ENCODE assay signal across 29 cellular contexts in genomic region chr13:29566206-29566605, GRCh38.
"Had no signal": no experiment of that assay in that cellular context is flagged by ENCODE, and none has a peak within 500 bp of the region (broad histone marks: within the 10 kb centered on the region; RNA-seq: fewer than 3 reads in every experiment).

No MANE protein-coding gene starts in this region.

- DNase-seq: activated B cell treated with CpG ODN at 0.5 μM for 24 hours; activated CD4-positive, alpha-beta memory T cell treated with anti-CD3 and anti-CD28 coated beads, Interleukin-2, amount 10 ng/mL, durations not matched to agents 7 days and 5 days; activated CD4-positive, alpha-beta T cell treated with anti-CD3 and anti-CD28 coated beads, Interleukin-2, amount 10 ng/mL, durations not matched to agents 24 days and 14 days; activated CD4-positive, alpha-beta T cell treated with anti-CD3 and anti-CD28 coated beads, Interleukin-2, amount 50 U/mL, for 4 hours; activated CD8-positive, alpha-beta memory T cell treated with anti-CD3 and anti-CD28 coated beads, Interleukin-2, amount 50 U/mL, for 48 hours; activated gamma-delta T cell; activated naive CD4-positive, alpha-beta T cell; activated naive CD4-positive, alpha-beta T cell treated with anti-CD3 and anti-CD28 coated beads, Interleukin-2, amount 10 ng/mL, durations not matched to agents 7 days and 5 days; activated naive CD8-positive, alpha-beta T cell treated with anti-CD3 and anti-CD28 coated beads, Interleukin-2, amount 10 ng/mL, durations not matched to agents 7 days and 5 days; brain microvascular endothelial cell; cortex of kidney; dermis blood vessel endothelial cell; effector CD4-positive, alpha-beta T cell; effector memory CD8-positive, alpha-beta T cell; erythroblast; foreskin melanocyte; heart right ventricle; T-helper 1 cell; T-helper 17 cell; T1000; WERI-Rb-1 had no signal

- H3K27me3 ChIP-seq: ascending aorta, brain microvascular endothelial cell, esophagus muscularis mucosa, gastroesophageal sphincter, heart right ventricle, hepatocyte had no signal

- H3K9me3 Mint-ChIP-seq: activated B cell treated with CpG ODN at 0.5 μM for 24 hours; activated CD4-positive, alpha-beta memory T cell treated with anti-CD3 and anti-CD28 coated beads, Interleukin-2, amount 10 ng/mL, durations not matched to agents 7 days and 5 days; activated CD4-positive, alpha-beta T cell treated with anti-CD3 and anti-CD28 coated beads, Interleukin-2, amount 10 ng/mL, durations not matched to agents 24 days and 14 days; activated naive CD4-positive, alpha-beta T cell treated with anti-CD3 and anti-CD28 coated beads, Interleukin-2, amount 10 ng/mL, durations not matched to agents 7 days and 5 days; activated naive CD4-positive, alpha-beta T cell treated with anti-CD3 and anti-CD28 coated beads, Interleukin-2, amount 50 U/mL, for 72 hours; activated naive CD8-positive, alpha-beta T cell treated with anti-CD3 and anti-CD28 coated beads, Interleukin-2, amount 10 ng/mL, durations not matched to agents 7 days and 5 days; central memory CD8-positive, alpha-beta T cell; effector memory CD8-positive, alpha-beta T cell; T-helper 2 cell treated with Interferon-gamma antibody and Interleukin-4, amounts not matched to agents 5 μg/mL and 100 μg/mL, for 36 hours had no signal

- H3K4me3 Mint-ChIP-seq: activated B cell treated with CpG ODN at 0.5 μM for 24 hours; activated CD4-positive, alpha-beta memory T cell treated with anti-CD3 and anti-CD28 coated beads, Interleukin-2, amount 10 ng/mL, durations not matched to agents 7 days and 5 days; activated CD4-positive, alpha-beta T cell treated with anti-CD3 and anti-CD28 coated beads, Interleukin-2, amount 10 ng/mL, durations not matched to agents 24 days and 14 days; activated naive CD4-positive, alpha-beta T cell treated with anti-CD3 and anti-CD28 coated beads, Interleukin-2, amount 10 ng/mL, durations not matched to agents 7 days and 5 days; activated naive CD8-positive, alpha-beta T cell treated with anti-CD3 and anti-CD28 coated beads, Interleukin-2, amount 10 ng/mL, durations not matched to agents 7 days and 5 days; central memory CD8-positive, alpha-beta T cell; effector memory CD8-positive, alpha-beta T cell; T-helper 17 cell; T-helper 2 cell treated with Interferon-gamma antibody and Interleukin-4, amounts not matched to agents 5 μg/mL and 100 μg/mL, for 36 hours had no signal

- ATAC-seq: activated CD4-positive, CD25-positive, alpha-beta regulatory T cell treated with anti-CD3 and anti-CD28 coated beads, Interleukin-2, amount 50 U/mL, for 24 hours; activated naive CD4-positive, alpha-beta T cell treated with anti-CD3 and anti-CD28 coated beads, Interleukin-2, amount 50 U/mL, for 72 hours; effector memory CD8-positive, alpha-beta T cell; gastroesophageal sphincter; heart right ventricle; T-helper 17 cell had no signal

- H3K27ac Mint-ChIP-seq: activated B cell treated with CpG ODN at 0.5 μM for 24 hours; activated CD4-positive, alpha-beta memory T cell treated with anti-CD3 and anti-CD28 coated beads, Interleukin-2, amount 10 ng/mL, durations not matched to agents 7 days and 5 days; activated CD4-positive, alpha-beta T cell treated with anti-CD3 and anti-CD28 coated beads, Interleukin-2, amount 10 ng/mL, durations not matched to agents 24 days and 14 days; activated naive CD4-positive, alpha-beta T cell treated with anti-CD3 and anti-CD28 coated beads, Interleukin-2, amount 10 ng/mL, durations not matched to agents 7 days and 5 days; effector memory CD8-positive, alpha-beta T cell; T-helper 2 cell treated with Interferon-gamma antibody and Interleukin-4, amounts not matched to agents 5 μg/mL and 100 μg/mL, for 36 hours had no signal

- H3K36me3 ChIP-seq: ascending aorta, brain microvascular endothelial cell, esophagus muscularis mucosa, gastroesophageal sphincter, heart right ventricle, WERI-Rb-1 had no signal

- H3K36me3 Mint-ChIP-seq: activated naive CD4-positive, alpha-beta T cell treated with anti-CD3 and anti-CD28 coated beads, Interleukin-2, amount 50 U/mL, for 72 hours had no signal

- H3K27ac ChIP-seq: ascending aorta, brain microvascular endothelial cell, esophagus muscularis mucosa, gastroesophageal sphincter, heart right ventricle, hepatocyte, WERI-Rb-1 had no signal

- H3K27me3 Mint-ChIP-seq: activated B cell treated with CpG ODN at 0.5 μM for 24 hours; activated CD4-positive, alpha-beta memory T cell treated with anti-CD3 and anti-CD28 coated beads, Interleukin-2, amount 10 ng/mL, durations not matched to agents 7 days and 5 days; activated CD4-positive, alpha-beta T cell treated with anti-CD3 and anti-CD28 coated beads, Interleukin-2, amount 10 ng/mL, durations not matched to agents 24 days and 14 days; activated naive CD4-positive, alpha-beta T cell treated with anti-CD3 and anti-CD28 coated beads, Interleukin-2, amount 10 ng/mL, durations not matched to agents 7 days and 5 days; activated naive CD8-positive, alpha-beta T cell treated with anti-CD3 and anti-CD28 coated beads, Interleukin-2, amount 10 ng/mL, durations not matched to agents 7 days and 5 days; central memory CD8-positive, alpha-beta T cell; effector memory CD8-positive, alpha-beta T cell; T-helper 17 cell had no signal

- H3K9me3 ChIP-seq: ascending aorta, esophagus muscularis mucosa, gastroesophageal sphincter, heart right ventricle had no signal

- H3K4me3 ChIP-seq: ascending aorta, esophagus muscularis mucosa, gastroesophageal sphincter, heart right ventricle, hepatocyte had no signal
